ENCODE assay signal across 8 cellular contexts in the genomic region with DNA sequence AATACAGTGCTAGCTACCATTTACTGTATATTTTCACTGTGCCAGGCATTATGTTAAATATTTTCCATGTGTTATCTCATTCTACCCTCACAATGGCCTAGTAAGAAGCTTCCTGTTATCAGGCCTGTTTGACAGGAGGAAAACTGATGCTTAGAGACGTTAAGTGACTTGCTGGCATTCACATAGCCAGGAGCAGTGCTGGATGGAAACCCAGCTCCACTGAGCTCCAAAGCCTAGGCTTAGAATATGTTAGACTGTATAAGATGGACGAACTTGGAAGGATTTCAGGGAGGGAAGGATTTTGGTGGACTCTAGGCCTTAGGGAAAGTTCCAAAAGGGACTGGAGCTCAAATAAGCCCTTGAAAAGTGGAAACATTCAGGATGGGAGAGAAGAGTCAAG. TPM values are rescaled to one million over a fixed set of nuclear protein-coding genes. Genes with fewer than 3 reads are reported as not detected.
DNase-seq lines count a peak whose midpoint lies in the region; ATAC-seq and TF ChIP-seq lines count a peak whose summit lies in the region.

No MANE protein-coding gene starts in this region.

- peak overlapping the region; percentile 56 for H4K5ac ChIP-seq in IMR-90 (ENCODE audit: low read depth, low read length)

- in situ Hi-C loops in IMR-90 (cut with MboI; ENCODE audit: low sequenced_read_pairs) = loop anchor here (5.0 kb wide), 1 partner anchor 144 kb away; no protein-coding TSS in a partner anchor
- in situ Hi-C loops in brain microvascular endothelial cell (cut with HindIII; ENCODE audit: low pct_ligation_motif_present, low sequenced_read_pairs) = no loop called here

- H3K4ac ChIP-seq in IMR-90 (ENCODE audit: low read depth, low read length) = peak overlapping the region; percentile 98

- no peaks in the 10 kb centered on the region for H3K9me3 Mint-ChIP-seq in neural progenitor cell

- POLR2A ChIA-PET in IMR-90 (lab: Charles Lee; ENCODE audit: unreplicated experiment) = interaction anchor here (0.5 to 4.9 kb wide), 8 partner anchors 51 to 227 kb away, joined by 3 to 44 read pairs (median 4); no protein-coding TSS in a partner anchor

- peaks cover 27% of the 10 kb centered on the region for H3K27me3 Mint-ChIP-seq in neural progenitor cell (ENCODE audit: insufficient read depth, low read depth)

- H3K4me2 ChIP-seq in IMR-90 (ENCODE audit: low read depth, low read length) (peak overlapping the region; percentile 90), neural progenitor cell (no peak overlapping the region)

- H3K4me3 ChIP-seq in ACC112 (ENCODE audit: low read depth, low read length) (peak overlapping the region; percentile 83), IMR-90 (ENCODE audit: insufficient read depth, low read depth, low read length) (peak overlapping the region; percentile 74), brain microvascular endothelial cell (ENCODE audit: low read depth, low read length) (peak overlapping the region; percentile 97), mucosa of stomach (ENCODE audit: low read length) (no peak overlapping the region), neural progenitor cell (no peak overlapping the region)

- H3K4me1 ChIP-seq in ACC112 (ENCODE audit: control insufficient read depth, insufficient read depth, low read length, unreplicated experiment) (peaks cover 53% of the 10 kb centered on the region), IMR-90 (ENCODE audit: control insufficient read depth, insufficient read depth, low read length) (peaks cover 31% of the 10 kb centered on the region), mucosa of stomach (ENCODE audit: control insufficient read depth, insufficient read depth, low read length) (peaks cover 54% of the 10 kb centered on the region), neural progenitor cell (peaks cover 5% of the 10 kb centered on the region)

- no peaks in the 10 kb centered on the region for H3F3A ChIP-seq in neural progenitor cell (ENCODE audit: low read depth)

- H4K91ac ChIP-seq in IMR-90 (ENCODE audit: insufficient read depth, low read depth, low read length) = peak overlapping the region; percentile 90

- TF ChIP-seq POLR2A in IMR-90 (IDR thresholded peaks at IDR 0.05; ENCODE audit: low read depth, low read length) = no peak

- dilution Hi-C loops in IMR-90 (cut with HindIII; ENCODE audit: low sequenced_read_pairs, unreplicated experiment) = no loop called here

- peaks cover 4% of the 10 kb centered on the region for H3K4me1 Mint-ChIP-seq in neural progenitor cell

- H3K9me1 ChIP-seq in IMR-90 (ENCODE audit: insufficient read depth, low read length) = peaks cover 27% of the 10 kb centered on the region

- peak overlapping the region; percentile 86 for H3K27ac ChIP-seq in ACC112 (ENCODE audit: low read depth, low read length)
- peak overlapping the region; percentile 97 for H3K27ac ChIP-seq in IMR-90 (ENCODE audit: insufficient read depth, low read length)
- H3K27ac ChIP-seq in brain microvascular endothelial cell = no peak overlapping the region
- no peak overlapping the region for H3K27ac ChIP-seq in neural progenitor cell

- peak overlapping the region; percentile 11; the same call in 1 of the 2 replicates for H2BK20ac ChIP-seq in IMR-90 (ENCODE audit: low read depth, low read length)

- peak overlapping the region; percentile 91; the same call in 1 of the 2 replicates for H2AK5ac ChIP-seq in IMR-90 (ENCODE audit: low read depth, low read length)

- H3K23ac ChIP-seq in IMR-90 (ENCODE audit: low read depth, low read length) = peak overlapping the region; percentile 97

- peak overlapping the region; percentile 87 for H3K18ac ChIP-seq in IMR-90 (ENCODE audit: low read depth, low read length)

- H3K4me3 Mint-ChIP-seq in neural progenitor cell = no peak overlapping the region

- peak overlapping the region; percentile 84 for H2AK9ac ChIP-seq in IMR-90 (replicated peaks; ENCODE audit: low read depth, low read length, poor library complexity)

- H2BK120ac ChIP-seq in IMR-90 (ENCODE audit: low read depth, low read length) = peak overlapping the region; percentile 50

- peaks cover 7 to 47% of the 10 kb centered on the region in 2 experiments; a peak in 3 of 4 replicates for H3K79me1 ChIP-seq in IMR-90 (ENCODE audit: low read depth in 1 of 2, low read length in 2 of 2)

- intact Hi-C loops in IMR-90 (cut with micrococcal nuclease) = loop anchor here (5.0 to 10.0 kb wide), 3 partner anchors 76 to 556 kb away; no protein-coding TSS in a partner anchor

- no peaks in the 10 kb centered on the region for H3K36me3 Mint-ChIP-seq in neural progenitor cell

- peak overlapping the region; percentile 48; the same call in 2 of the 3 replicates for H2BK15ac ChIP-seq in IMR-90 (ENCODE audit: low read depth, low read length)

- no peak for ATAC-seq in IMR-90 (ENCODE audit: low read depth)

- no peak for DNase-seq in IMR-90
- no peak for DNase-seq in brain microvascular endothelial cell
- DNase-seq in DMS 273 (lab: John Stamatoyannopoulos, UW; ENCODE audit: unreplicated experiment) = no peak
- no peak for DNase-seq in COR-L47 (lab: John Stamatoyannopoulos, UW)
- DNase-seq in cerebellum (ENCODE audit: low spot score) = no peak
- DNase-seq in neural progenitor cell (ENCODE audit: low spot score) = no peak

- H3K14ac ChIP-seq in IMR-90 (replicated peaks; ENCODE audit: low read depth, low read length) = peak overlapping the region; percentile 97

- H3K79me2 ChIP-seq in ACC112 (ENCODE audit: control insufficient read depth, insufficient read depth, low read length, unreplicated experiment) (peaks cover 78% of the 10 kb centered on the region), neural progenitor cell (ENCODE audit: low read depth) (no peaks in the 10 kb centered on the region)

- no peak for TF ChIP-seq CTCF in IMR-90 (conservative IDR thresholded peaks at IDR 0.05; ENCODE audit: low read depth, low read length)
- TF ChIP-seq CTCF in brain microvascular endothelial cell (IDR thresholded peaks at IDR 0.05; ENCODE audit: low read depth, low read length, missing control alignments) = no peak
- TF ChIP-seq CTCF in neural progenitor cell (IDR thresholded peaks at IDR 0.05) = no peak

- CTCF ChIA-PET in IMR-90 (lab: Yijun Ruan, JAX) = interaction anchor here (1.7 kb wide), 1 partner anchor 111 kb away, joined by 4 read pairs; no protein-coding TSS in a partner anchor

- H4K8ac ChIP-seq in IMR-90 (ENCODE audit: low read depth in 2 of 2, low read length in 2 of 2) = peak overlapping the region; percentile 59 to 85

- H2AFZ ChIP-seq in ACC112 (ENCODE audit: low read length, unreplicated experiment) (no peak overlapping the region), IMR-90 (replicated peaks; ENCODE audit: low read length, poor library complexity) (no peak overlapping the region), neural progenitor cell (replicated peaks) (no peak overlapping the region)

- TF ChIP-seq RAD21 in IMR-90 (IDR thresholded peaks at IDR 0.05; ENCODE audit: low read length) = no peak

- H3K27ac Mint-ChIP-seq in neural progenitor cell = no peak overlapping the region

- H3K27me3 ChIP-seq in ACC112 (ENCODE audit: insufficient read depth, low read length) (no peaks in the 10 kb centered on the region), IMR-90 (ENCODE audit: control insufficient read depth, insufficient read depth, low read length) (no peaks in the 10 kb centered on the region), brain microvascular endothelial cell (replicated peaks) (no peaks in the 10 kb centered on the region), mucosa of stomach (ENCODE audit: control insufficient read depth, insufficient read depth, low read length) (no peaks in the 10 kb centered on the region), neural progenitor cell (peaks cover 60% of the 10 kb centered on the region)

- H3K9ac ChIP-seq in IMR-90 (ENCODE audit: low read depth, low read length) (peak overlapping the region; percentile 88), mucosa of stomach (ENCODE audit: low read length) (peak overlapping the region; percentile 82), neural progenitor cell (no peak overlapping the region)

- H3K36me3 ChIP-seq in ACC112 (ENCODE audit: insufficient read depth, low read length) = peaks cover 9% of the 10 kb centered on the region; the same call in 1 of the 2 replicates
- peaks cover 33% of the 10 kb centered on the region for H3K36me3 ChIP-seq in IMR-90 (ENCODE audit: control insufficient read depth, insufficient read depth, low read length)
- H3K36me3 ChIP-seq in brain microvascular endothelial cell (replicated peaks) = no peaks in the 10 kb centered on the region
- no peaks in the 10 kb centered on the region for H3K36me3 ChIP-seq in mucosa of stomach (ENCODE audit: control insufficient read depth, insufficient read depth, low read length)
- no peaks in the 10 kb centered on the region for H3K36me3 ChIP-seq in neural progenitor cell

- peaks cover 66% of the 10 kb centered on the region for H4K20me1 ChIP-seq in IMR-90 (ENCODE audit: insufficient read depth, low read length)
- H4K20me1 ChIP-seq in neural progenitor cell (ENCODE audit: low read depth) = no peaks in the 10 kb centered on the region

- WGBS in IMR-90 (ENCODE audit: extremely low coverage in 2 of 2, insufficient read length in 1 of 2), 2 experiments = 33% methylated on average over 1 of the region's 2 CpGs; no CpG with 5 or more reads in 1 of the 2 experiments

- BruUV-seq in IMR-90 (replicated peaks; lab: Mats Ljungman, UMichigan) = no TSS peak

- H3K56ac ChIP-seq in IMR-90 (ENCODE audit: extremely low read depth, insufficient read depth, low read length) = peak overlapping the region; percentile 97

- H2BK5ac ChIP-seq in IMR-90 (ENCODE audit: low read depth, low read length, poor library complexity, severe bottlenecking) = peak overlapping the region; percentile 96

- H3K9me3 ChIP-seq in IMR-90 (ENCODE audit: control insufficient read depth, insufficient read depth, low read length) = no peaks in the 10 kb centered on the region
- no peaks in the 10 kb centered on the region for H3K9me3 ChIP-seq in mucosa of stomach (ENCODE audit: control insufficient read depth, low read length)
- no peaks in the 10 kb centered on the region for H3K9me3 ChIP-seq in neural progenitor cell (ENCODE audit: low read depth)

TF ChIP-seq in IMR-90, 13 proteins besides CTCF, POLR2A, EP300 and RAD21 (continues in another document):
- no peak for TF ChIP-seq RCOR1 (IDR thresholded peaks at IDR 0.05; ENCODE audit: insufficient replicate concordance, low read length)
- TF ChIP-seq FOS (IDR thresholded peaks at IDR 0.05; ENCODE audit: low read depth, low read length) = no peak
- TF ChIP-seq, protein P1, sequence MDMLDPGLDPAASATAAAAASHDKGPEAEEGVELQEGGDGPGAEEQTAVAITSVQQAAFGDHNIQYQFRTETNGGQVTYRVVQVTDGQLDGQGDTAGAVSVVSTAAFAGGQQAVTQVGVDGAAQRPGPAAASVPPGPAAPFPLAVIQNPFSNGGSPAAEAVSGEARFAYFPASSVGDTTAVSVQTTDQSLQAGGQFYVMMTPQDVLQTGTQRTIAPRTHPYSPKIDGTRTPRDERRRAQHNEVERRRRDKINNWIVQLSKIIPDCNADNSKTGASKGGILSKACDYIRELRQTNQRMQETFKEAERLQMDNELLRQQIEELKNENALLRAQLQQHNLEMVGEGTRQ (IDR thresholded peaks at IDR 0.05; ENCODE audit: low read depth, low read length) = no peak

RNA-seq across cellular contexts. Expression of a gene that starts 2.1 kb away (rescaled TPM):
- total RNA-seq in IMR-90 (2012; rRNA removed) = 341 and 357 TPM in 2 replicates
- 947 and 1,094 TPM in 2 replicates for polyA plus RNA-seq in IMR-90 (2012; rRNA removed)
- 502 and 1,091 TPM in 2 replicates for polyA plus RNA-seq in IMR-90 (2012; cell fraction: cytosol; rRNA removed)
- polyA plus RNA-seq in IMR-90 (2012; cell fraction: nucleus; rRNA removed; ENCODE audit: low replicate concordance) = 461 and 652 TPM in 2 replicates
- total RNA-seq in cerebellum = 6.0 TPM
- 1.4 and 1.7 TPM in 2 replicates for total RNA-seq in neural progenitor cell (ENCODE audit: low replicate concordance)

Comparison
In these comparisons a context has a peak if more than half of its experiments do, and no peak if none do; other contexts are left out.
1. H3K27ac ChIP-seq: peak in ACC112 (single experiment) and IMR-90 (single experiment); none in brain microvascular endothelial cell (single experiment) and neural progenitor cell (single experiment).
2. H3K4me3 ChIP-seq: peak in ACC112 (single experiment), IMR-90 (single experiment) and brain microvascular endothelial cell (single experiment); none in mucosa of stomach (single experiment) and neural progenitor cell (single experiment).
3. RNA of a gene that starts 2.1 kb away (total RNA-seq): 341 to 357 TPM in IMR-90; 6.0 TPM in cerebellum (single experiment) and 1.4 to 1.7 TPM in neural progenitor cell; every median in the first group is over 10 times any median in the second.